1 cellular context compared by ENCODE assay signal in the genomic region with DNA sequence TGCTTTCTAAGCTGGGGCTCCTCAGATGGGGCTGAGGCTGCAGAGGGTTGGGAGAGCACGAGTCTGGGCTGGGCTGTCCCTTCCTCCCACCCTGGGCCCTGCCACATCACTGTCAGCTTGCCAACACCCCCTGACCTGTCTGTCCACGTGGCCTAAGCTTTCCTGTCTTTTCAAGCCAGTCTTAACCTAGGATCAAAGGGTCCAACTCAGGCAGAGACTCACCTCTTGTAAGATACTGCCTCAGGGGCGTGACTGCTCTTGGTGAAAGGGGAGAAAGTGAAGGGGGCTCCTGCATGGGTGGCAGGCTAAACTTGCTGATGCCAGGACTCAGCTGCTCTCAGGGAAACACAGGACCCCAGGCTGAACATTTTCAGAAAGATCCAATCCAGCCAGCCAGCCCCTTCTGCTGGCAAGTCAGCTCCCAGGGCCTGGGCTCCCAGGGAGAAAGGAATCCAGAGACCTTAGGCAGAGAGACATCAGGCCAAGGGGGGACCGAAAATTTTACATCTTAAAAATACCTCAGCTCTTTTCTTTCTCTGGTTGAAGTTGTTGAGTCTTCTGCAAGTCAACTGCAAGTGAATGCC.
TF ChIP-seq lines count a peak whose summit lies in the region.

No MANE protein-coding gene starts in this region.

TF ChIP-seq in HepG2, 621 proteins besides CTCF, POLR2A, EP300 and RAD21 (continued from another document):
- TF ChIP-seq, protein P1, sequence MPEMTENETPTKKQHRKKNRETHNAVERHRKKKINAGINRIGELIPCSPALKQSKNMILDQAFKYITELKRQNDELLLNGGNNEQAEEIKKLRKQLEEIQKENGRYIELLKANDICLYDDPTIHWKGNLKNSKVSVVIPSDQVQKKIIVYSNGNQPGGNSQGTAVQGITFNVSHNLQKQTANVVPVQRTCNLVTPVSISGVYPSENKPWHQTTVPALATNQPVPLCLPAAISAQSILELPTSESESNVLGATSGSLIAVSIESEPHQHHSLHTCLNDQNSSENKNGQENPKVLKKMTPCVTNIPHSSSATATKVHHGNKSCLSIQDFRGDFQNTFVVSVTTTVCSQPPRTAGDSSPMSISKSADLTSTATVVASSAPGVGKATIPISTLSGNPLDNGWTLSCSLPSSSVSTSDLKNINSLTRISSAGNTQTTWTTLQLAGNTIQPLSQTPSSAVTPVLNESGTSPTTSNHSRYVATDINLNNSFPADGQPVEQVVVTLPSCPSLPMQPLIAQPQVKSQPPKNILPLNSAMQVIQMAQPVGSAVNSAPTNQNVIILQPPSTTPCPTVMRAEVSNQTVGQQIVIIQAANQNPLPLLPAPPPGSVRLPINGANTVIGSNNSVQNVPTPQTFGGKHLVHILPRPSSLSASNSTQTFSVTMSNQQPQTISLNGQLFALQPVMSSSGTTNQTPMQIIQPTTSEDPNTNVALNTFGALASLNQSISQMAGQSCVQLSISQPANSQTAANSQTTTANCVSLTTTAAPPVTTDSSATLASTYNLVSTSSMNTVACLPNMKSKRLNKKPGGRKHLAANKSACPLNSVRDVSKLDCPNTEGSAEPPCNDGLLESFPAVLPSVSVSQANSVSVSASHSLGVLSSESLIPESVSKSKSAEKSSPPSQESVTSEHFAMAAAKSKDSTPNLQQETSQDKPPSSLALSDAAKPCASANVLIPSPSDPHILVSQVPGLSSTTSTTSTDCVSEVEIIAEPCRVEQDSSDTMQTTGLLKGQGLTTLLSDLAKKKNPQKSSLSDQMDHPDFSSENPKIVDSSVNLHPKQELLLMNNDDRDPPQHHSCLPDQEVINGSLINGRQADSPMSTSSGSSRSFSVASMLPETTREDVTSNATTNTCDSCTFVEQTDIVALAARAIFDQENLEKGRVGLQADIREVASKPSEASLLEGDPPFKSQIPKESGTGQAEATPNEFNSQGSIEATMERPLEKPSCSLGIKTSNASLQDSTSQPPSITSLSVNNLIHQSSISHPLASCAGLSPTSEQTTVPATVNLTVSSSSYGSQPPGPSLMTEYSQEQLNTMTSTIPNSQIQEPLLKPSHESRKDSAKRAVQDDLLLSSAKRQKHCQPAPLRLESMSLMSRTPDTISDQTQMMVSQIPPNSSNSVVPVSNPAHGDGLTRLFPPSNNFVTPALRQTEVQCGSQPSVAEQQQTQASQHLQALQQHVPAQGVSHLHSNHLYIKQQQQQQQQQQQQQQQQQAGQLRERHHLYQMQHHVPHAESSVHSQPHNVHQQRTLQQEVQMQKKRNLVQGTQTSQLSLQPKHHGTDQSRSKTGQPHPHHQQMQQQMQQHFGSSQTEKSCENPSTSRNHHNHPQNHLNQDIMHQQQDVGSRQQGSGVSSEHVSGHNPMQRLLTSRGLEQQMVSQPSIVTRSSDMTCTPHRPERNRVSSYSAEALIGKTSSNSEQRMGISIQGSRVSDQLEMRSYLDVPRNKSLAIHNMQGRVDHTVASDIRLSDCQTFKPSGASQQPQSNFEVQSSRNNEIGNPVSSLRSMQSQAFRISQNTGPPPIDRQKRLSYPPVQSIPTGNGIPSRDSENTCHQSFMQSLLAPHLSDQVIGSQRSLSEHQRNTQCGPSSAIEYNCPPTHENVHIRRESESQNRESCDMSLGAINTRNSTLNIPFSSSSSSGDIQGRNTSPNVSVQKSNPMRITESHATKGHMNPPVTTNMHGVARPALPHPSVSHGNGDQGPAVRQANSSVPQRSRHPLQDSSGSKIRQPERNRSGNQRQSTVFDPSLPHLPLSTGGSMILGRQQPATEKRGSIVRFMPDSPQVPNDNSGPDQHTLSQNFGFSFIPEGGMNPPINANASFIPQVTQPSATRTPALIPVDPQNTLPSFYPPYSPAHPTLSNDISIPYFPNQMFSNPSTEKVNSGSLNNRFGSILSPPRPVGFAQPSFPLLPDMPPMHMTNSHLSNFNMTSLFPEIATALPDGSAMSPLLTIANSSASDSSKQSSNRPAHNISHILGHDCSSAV (CRISPR knock-in tag; IDR thresholded peaks at IDR 0.05; ENCODE audit: borderline replicate concordance) = no peak
- TF ChIP-seq, protein P2, sequence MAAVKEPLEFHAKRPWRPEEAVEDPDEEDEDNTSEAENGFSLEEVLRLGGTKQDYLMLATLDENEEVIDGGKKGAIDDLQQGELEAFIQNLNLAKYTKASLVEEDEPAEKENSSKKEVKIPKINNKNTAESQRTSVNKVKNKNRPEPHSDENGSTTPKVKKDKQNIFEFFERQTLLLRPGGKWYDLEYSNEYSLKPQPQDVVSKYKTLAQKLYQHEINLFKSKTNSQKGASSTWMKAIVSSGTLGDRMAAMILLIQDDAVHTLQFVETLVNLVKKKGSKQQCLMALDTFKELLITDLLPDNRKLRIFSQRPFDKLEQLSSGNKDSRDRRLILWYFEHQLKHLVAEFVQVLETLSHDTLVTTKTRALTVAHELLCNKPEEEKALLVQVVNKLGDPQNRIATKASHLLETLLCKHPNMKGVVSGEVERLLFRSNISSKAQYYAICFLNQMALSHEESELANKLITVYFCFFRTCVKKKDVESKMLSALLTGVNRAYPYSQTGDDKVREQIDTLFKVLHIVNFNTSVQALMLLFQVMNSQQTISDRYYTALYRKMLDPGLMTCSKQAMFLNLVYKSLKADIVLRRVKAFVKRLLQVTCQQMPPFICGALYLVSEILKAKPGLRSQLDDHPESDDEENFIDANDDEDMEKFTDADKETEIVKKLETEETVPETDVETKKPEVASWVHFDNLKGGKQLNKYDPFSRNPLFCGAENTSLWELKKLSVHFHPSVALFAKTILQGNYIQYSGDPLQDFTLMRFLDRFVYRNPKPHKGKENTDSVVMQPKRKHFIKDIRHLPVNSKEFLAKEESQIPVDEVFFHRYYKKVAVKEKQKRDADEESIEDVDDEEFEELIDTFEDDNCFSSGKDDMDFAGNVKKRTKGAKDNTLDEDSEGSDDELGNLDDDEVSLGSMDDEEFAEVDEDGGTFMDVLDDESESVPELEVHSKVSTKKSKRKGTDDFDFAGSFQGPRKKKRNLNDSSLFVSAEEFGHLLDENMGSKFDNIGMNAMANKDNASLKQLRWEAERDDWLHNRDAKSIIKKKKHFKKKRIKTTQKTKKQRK (IDR thresholded peaks at IDR 0.05; ENCODE audit: low read length) = no peak
- TF ChIP-seq, protein P3, sequence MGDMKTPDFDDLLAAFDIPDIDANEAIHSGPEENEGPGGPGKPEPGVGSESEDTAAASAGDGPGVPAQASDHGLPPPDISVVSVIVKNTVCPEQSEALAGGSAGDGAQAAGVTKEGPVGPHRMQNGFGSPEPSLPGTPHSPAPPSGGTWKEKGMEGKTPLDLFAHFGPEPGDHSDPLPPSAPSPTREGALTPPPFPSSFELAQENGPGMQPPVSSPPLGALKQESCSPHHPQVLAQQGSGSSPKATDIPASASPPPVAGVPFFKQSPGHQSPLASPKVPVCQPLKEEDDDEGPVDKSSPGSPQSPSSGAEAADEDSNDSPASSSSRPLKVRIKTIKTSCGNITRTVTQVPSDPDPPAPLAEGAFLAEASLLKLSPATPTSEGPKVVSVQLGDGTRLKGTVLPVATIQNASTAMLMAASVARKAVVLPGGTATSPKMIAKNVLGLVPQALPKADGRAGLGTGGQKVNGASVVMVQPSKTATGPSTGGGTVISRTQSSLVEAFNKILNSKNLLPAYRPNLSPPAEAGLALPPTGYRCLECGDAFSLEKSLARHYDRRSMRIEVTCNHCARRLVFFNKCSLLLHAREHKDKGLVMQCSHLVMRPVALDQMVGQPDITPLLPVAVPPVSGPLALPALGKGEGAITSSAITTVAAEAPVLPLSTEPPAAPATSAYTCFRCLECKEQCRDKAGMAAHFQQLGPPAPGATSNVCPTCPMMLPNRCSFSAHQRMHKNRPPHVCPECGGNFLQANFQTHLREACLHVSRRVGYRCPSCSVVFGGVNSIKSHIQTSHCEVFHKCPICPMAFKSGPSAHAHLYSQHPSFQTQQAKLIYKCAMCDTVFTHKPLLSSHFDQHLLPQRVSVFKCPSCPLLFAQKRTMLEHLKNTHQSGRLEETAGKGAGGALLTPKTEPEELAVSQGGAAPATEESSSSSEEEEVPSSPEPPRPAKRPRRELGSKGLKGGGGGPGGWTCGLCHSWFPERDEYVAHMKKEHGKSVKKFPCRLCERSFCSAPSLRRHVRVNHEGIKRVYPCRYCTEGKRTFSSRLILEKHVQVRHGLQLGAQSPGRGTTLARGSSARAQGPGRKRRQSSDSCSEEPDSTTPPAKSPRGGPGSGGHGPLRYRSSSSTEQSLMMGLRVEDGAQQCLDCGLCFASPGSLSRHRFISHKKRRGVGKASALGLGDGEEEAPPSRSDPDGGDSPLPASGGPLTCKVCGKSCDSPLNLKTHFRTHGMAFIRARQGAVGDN (CRISPR knock-in tag; IDR thresholded peaks at IDR 0.05) = peak; percentile 31; the same call in 1 of the 2 replicates
